In the genomic region with DNA sequence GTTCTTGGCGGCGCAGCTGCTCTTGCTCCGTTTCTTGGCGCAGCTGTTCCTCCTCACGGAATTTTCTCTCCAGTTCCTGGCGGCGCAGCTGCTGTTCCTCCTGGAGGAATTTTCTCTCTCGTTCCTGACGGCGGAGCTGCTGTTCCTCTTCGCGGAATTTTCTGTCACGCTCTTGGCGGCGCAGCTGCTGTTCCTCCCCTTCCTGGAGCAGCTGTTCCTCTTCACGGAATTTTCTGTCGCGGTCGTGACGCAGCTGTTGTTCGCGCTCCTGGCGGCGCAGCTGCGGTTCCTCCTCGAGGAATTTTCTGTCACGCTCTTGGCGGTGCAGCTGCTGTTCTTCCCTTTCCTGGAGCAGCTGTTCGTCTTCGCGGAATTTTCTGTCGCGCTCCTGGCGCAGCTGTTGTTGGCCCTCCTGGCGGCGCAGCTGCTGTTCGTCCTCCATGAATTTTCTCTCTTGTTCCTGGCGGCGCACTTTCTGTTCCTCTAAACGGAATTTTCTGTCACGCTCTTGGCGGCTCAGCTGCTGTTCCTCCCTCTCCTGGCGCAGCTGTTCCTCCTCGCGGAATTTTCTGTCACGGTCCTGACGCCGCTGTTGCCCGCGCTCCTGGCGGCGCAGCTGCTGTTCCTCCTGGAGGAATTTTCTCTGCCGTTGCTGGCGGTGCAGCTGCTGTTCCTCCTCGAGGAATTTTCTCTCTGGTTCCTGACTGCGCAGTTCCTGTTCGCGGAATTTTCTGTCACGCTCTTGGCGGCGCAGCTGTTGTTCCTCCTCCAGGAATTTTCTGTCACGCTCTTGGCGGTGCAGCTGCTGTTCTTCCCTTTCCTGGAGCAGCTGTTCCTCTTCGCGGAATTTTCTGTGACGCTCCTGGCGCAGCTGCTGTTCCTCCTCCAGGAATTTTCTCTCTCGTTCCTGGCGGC, we compare ENCODE assay signal across 1 cellular context.
A peak's percentile ranks its signal among the peaks of the same experiment; 100 is the strongest.
TF ChIP-seq lines count a peak whose summit lies in the region.

No MANE protein-coding gene starts in this region.

TF ChIP-seq in H1, 55 proteins besides CTCF, POLR2A, EP300 and RAD21:
- TF ChIP-seq JUND (IDR thresholded peaks at IDR 0.05; ENCODE audit: low read length) (no peak), ASH2L (IDR thresholded peaks at IDR 0.05; ENCODE audit: low read length) (peak; percentile 56), SRF (IDR thresholded peaks at IDR 0.05; ENCODE audit: low read depth, low read length) (no peak), KDM5A (IDR thresholded peaks at IDR 0.05; ENCODE audit: low read length) (no peak), TAF1 (IDR thresholded peaks at IDR 0.05; ENCODE audit: low read depth, low read length) (no peak), SP4 (IDR thresholded peaks at IDR 0.05; ENCODE audit: low read length) (no peak), BCL11A (IDR thresholded peaks at IDR 0.05; ENCODE audit: low read depth in 2 of 2, low read length in 2 of 2) (no peak), SP2 (IDR thresholded peaks at IDR 0.05; ENCODE audit: low read length) (no peak), EZH2 (IDR thresholded peaks at IDR 0.05; ENCODE audit: low read depth, low read length, severe bottlenecking) (peak; percentile 63), KDM1A (IDR thresholded peaks at IDR 0.05; ENCODE audit: borderline replicate concordance, low read length) (peak; percentile 56; the same call in 1 of the 2 replicates), ZNF274 (IDR thresholded peaks at IDR 0.05; ENCODE audit: borderline replicate concordance, extremely low read depth, low read length) (no peak), SUZ12 (IDR thresholded peaks at IDR 0.05; ENCODE audit: low read length) (peak; percentile 82; the same call in 1 of the 2 replicates), TCF12 (IDR thresholded peaks at IDR 0.05; ENCODE audit: low read depth, low read length) (no peak), CEBPB (IDR thresholded peaks at IDR 0.05; ENCODE audit: low read depth, low read length) (no peak), POLR2AphosphoS5 (IDR thresholded peaks at IDR 0.05; ENCODE audit: low read depth, low read length) (no peak), CREB1 (IDR thresholded peaks at IDR 0.05) (0 out of 2 replicates have a peak, but pooled peaks have one; percentile 37)
